8 cellular contexts compared by ENCODE assay signal in the genomic region with DNA sequence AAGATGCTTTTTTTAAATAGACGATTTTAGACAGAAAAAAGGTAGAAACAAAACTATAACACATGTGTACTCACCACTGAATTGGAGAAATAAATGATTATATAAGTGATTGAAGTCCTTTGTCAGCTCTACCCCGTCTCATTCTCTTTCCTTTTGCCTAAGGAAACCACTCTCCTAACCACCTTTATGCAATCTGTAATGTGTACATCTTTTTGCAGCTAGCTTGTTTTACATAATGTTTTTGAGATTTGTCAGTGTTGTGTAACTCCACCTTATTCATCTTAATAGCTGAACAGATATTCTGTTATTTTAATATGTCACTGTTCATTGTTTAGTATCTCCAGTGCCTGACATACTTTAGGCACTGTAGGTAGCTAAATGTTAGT. TPM values are rescaled to one million over a fixed set of nuclear protein-coding genes. Genes with fewer than 3 reads are reported as not detected.
DNase-seq lines count a peak whose midpoint lies in the region; ATAC-seq and TF ChIP-seq lines count a peak whose summit lies in the region.

No MANE protein-coding gene starts in this region.

- H3K9me3 ChIP-seq in gastroesophageal sphincter = no peaks in the 10 kb centered on the region
- H3K9me3 ChIP-seq in skeletal muscle tissue (ENCODE audit: control insufficient read depth in 3 of 3, low read length in 3 of 3) = no peaks in the 10 kb centered on the region

- H3K4me1 ChIP-seq in gastroesophageal sphincter = peaks cover 4 to 33% (median 7%) of the 10 kb centered on the region in 3 donors
- H3K4me1 ChIP-seq in skeletal muscle tissue (ENCODE audit: control insufficient read depth in 3 of 3, insufficient read depth in 3 of 3, low read length in 3 of 3) = peaks cover 6 to 15% (median 8%) of the 10 kb centered on the region in 3 donors

- H3K27me3 Mint-ChIP-seq in T-helper 2 cell treated with Interferon-gamma antibody and Interleukin-4, amounts not matched to agents 5 μg/mL and 100 μg/mL, for 36 hours (ENCODE audit: low read depth) = no peaks in the 10 kb centered on the region

- H3K4me3 Mint-ChIP-seq in T-helper 2 cell treated with Interferon-gamma antibody and Interleukin-4, amounts not matched to agents 5 μg/mL and 100 μg/mL, for 36 hours = peak overlapping the region; percentile 96

- peak overlapping the region; percentile 93 to 99 (median 95) for H3K27ac ChIP-seq in gastroesophageal sphincter
- peak overlapping the region; percentile 78 for H3K27ac ChIP-seq in skeletal muscle tissue (ENCODE audit: low read depth, low read length)

- 0% methylated on average over 2 of the region's 2 CpGs for WGBS in gastroesophageal sphincter (ENCODE audit: low coverage in 1 of 2), 2 donors

- H3K27me3 ChIP-seq in gastroesophageal sphincter (no peaks in the 10 kb centered on the region), skeletal muscle tissue (ENCODE audit: control insufficient read depth in 3 of 3, insufficient read depth in 3 of 3, low read length in 3 of 3) (no peaks in the 10 kb centered on the region)

- peaks cover 0 to 24% of the 10 kb centered on the region in 2 donors for H3K36me3 ChIP-seq in gastroesophageal sphincter
- H3K36me3 ChIP-seq in skeletal muscle tissue (ENCODE audit: control insufficient read depth in 3 of 3, insufficient read depth in 3 of 3, low read length in 3 of 3) = peaks cover 0 to 13% (median 4%) of the 10 kb centered on the region in 3 donors

- TF ChIP-seq CTCF in HFF-Myc (IDR thresholded peaks at IDR 0.05; ENCODE audit: low read depth, low read length, missing control alignments) (no peak), gastroesophageal sphincter (IDR thresholded peaks at IDR 0.05) (no peak)

- no peak for TF ChIP-seq POLR2A in gastroesophageal sphincter (IDR thresholded peaks at IDR 0.05)

- peaks cover 38% of the 10 kb centered on the region for H3K36me3 Mint-ChIP-seq in T-helper 2 cell treated with Interferon-gamma antibody and Interleukin-4, amounts not matched to agents 5 μg/mL and 100 μg/mL, for 36 hours (ENCODE audit: low read depth)

- ATAC-seq in gastroesophageal sphincter (no peak), GM19395 (IDR thresholded peaks at IDR 0.05; ENCODE audit: unreplicated experiment) (no peak), HG03175 (IDR thresholded peaks at IDR 0.05; ENCODE audit: unreplicated experiment) (no peak)

- H3K4me3 ChIP-seq in HFF-Myc (replicated peaks; ENCODE audit: low read depth, low read length) (peak overlapping the region; percentile 80), gastroesophageal sphincter (peak overlapping the region; percentile 79 to 99), skeletal muscle tissue (ENCODE audit: low read length in 3 of 3) (peak overlapping the region; percentile 92 to 95 (median 94))

- peak overlapping the region; percentile 95 for H3K27ac Mint-ChIP-seq in T-helper 2 cell treated with Interferon-gamma antibody and Interleukin-4, amounts not matched to agents 5 μg/mL and 100 μg/mL, for 36 hours

- DNase-seq in HFF-Myc (ENCODE audit: extremely low read depth, low read depth) (no peak), mucosa of gallbladder (ENCODE audit: low spot score) (no peak)
- no peak for DNase-seq in T-helper 2 cell treated with Interferon-gamma antibody and Interleukin-4, amounts not matched to agents 5 μg/mL and 100 μg/mL, for 36 hours (ENCODE audit: low spot score)
- no peak for DNase-seq in stimulated activated CD4-positive, alpha-beta T cell treated with anti-CD3 and anti-CD28 coated beads, Interleukin-15, amount 100 ng/mL, for 24 hours

- TF ChIP-seq EP300 in gastroesophageal sphincter (IDR thresholded peaks at IDR 0.05) = no peak

- H3K9me3 Mint-ChIP-seq in T-helper 2 cell treated with Interferon-gamma antibody and Interleukin-4, amounts not matched to agents 5 μg/mL and 100 μg/mL, for 36 hours = no peaks in the 10 kb centered on the region

- peaks cover 34% of the 10 kb centered on the region for H3K4me1 Mint-ChIP-seq in T-helper 2 cell treated with Interferon-gamma antibody and Interleukin-4, amounts not matched to agents 5 μg/mL and 100 μg/mL, for 36 hours (ENCODE audit: low read depth)

- peak overlapping the region; percentile 89 to 93 (median 92) for H3K9ac ChIP-seq in skeletal muscle tissue (ENCODE audit: low read depth in 1 of 3, low read length in 3 of 3)

RNA-seq across cellular contexts. Expression of a gene that starts 0.7 kb away (rescaled TPM):
- total RNA-seq in gastroesophageal sphincter (10 to 100 TPM; 54.1 to 97.4 (median 72.7) TPM), skeletal muscle tissue (12.0 TPM), mucosa of gallbladder (33.9 TPM)

RNA-seq across cellular contexts. Expression of a gene that starts 20.5 kb away (rescaled TPM):
- total RNA-seq in gastroesophageal sphincter (1 to 10 TPM in 3 of 4 donors, under 1 TPM in 1; 0.62 to 9.3 (median 3.3) TPM), skeletal muscle tissue (5.2 TPM), mucosa of gallbladder (12.7 TPM)

RNA-seq across cellular contexts. Expression of a gene that starts 27.2 kb away (rescaled TPM):
- total RNA-seq in gastroesophageal sphincter (100 to 1,000 TPM in 3 of 4 donors, 10 to 100 TPM in 1; 95.9 to 191 (median 159) TPM), skeletal muscle tissue (133 TPM), mucosa of gallbladder (93.5 TPM)
